ENCODE assay signal across 9 cellular contexts in the genomic region with DNA sequence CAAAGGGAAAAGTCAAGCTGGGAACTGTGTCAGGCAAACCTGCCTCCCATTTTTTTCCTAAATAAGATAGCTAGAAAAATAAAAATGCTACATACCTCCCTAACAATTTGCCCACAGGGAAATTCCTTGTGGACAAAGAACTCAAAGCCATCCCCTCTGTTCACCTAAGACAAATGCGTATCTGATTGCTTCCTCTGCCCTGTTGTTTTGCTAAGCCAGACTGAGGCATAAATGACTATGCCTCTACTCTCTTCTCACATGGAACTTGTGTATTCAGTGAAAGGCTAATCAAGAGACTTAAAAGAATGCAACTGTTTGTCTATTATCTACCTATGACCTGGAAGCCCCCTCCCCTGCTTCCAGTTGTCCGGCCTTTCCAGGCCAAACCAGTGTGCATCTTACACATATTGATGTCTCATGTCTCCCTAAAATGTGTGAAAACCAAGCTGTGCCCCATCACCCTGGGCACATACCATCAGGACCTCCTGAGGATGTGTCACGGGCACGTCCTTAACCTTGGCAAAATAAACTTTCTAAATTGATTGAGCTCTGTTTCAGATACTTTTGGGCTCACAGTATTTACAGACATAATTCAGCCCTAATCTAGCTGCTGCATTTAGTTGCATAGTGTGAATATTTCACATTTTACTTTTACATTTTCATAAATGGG. TPM values are rescaled to one million over a fixed set of nuclear protein-coding genes. Genes with fewer than 3 reads are reported as not detected.
A peak's percentile ranks its signal among the peaks of the same experiment; 100 is the strongest.
DNase-seq lines count a peak whose midpoint lies in the region; ATAC-seq, FAIRE-seq and TF ChIP-seq lines count a peak whose summit lies in the region.
"Had no signal": no experiment of that assay in that cellular context is flagged by ENCODE, and none has a peak within 500 bp of the region (broad histone marks: within the 10 kb centered on the region; RNA-seq: fewer than 3 reads in every experiment).

No MANE protein-coding gene starts in this region.

- H3K9ac ChIP-seq in keratinocyte (ENCODE audit: control insufficient read depth, extremely low read depth, insufficient read depth, low read length) (no peak overlapping the region), SK-N-SH (no peak overlapping the region)

- H3K4me2 ChIP-seq in keratinocyte (ENCODE audit: control insufficient read depth, extremely low read depth, insufficient read depth, low read depth, low read length) (no peak overlapping the region), SK-N-SH (no peak overlapping the region)

- no peak for ATAC-seq in activated CD8-positive, alpha-beta T cell treated with anti-CD3 and anti-CD28 coated beads, Interleukin-2, amount 10 ng/mL, durations not matched to agents 7 days and 5 days
- ATAC-seq in stimulated activated naive CD8-positive, alpha-beta T cell treated with anti-CD3 and anti-CD28 coated beads, Interleukin-15, amount 100 ng/mL, for 72 hours: peak; percentile 43

- POLR2A ChIA-PET in activated CD8-positive, alpha-beta T cell treated with anti-CD3 and anti-CD28 coated beads, Interleukin-2, amount 10 ng/mL, durations not matched to agents 7 days and 5 days (lab: Charles Lee): interaction anchor here (1.2 to 8.9 kb wide), 5 partner anchors 12 to 110 kb away, joined by 3 to 123 read pairs (median 105); a partner anchor contains a TSS
- POLR2A ChIA-PET in SK-N-SH (lab: Yijun Ruan, JAX): interaction anchor here (1.1 kb wide), 1 partner anchor 16 kb away, joined by 3 read pairs; a partner anchor contains a TSS

- no peaks in the 10 kb centered on the region for H3K27me3 ChIP-seq in keratinocyte (ENCODE audit: control insufficient read depth, extremely low read depth, insufficient read depth, low read length)
- no peaks in the 10 kb centered on the region for H3K27me3 ChIP-seq in SK-N-SH (ENCODE audit: insufficient read depth)

- peak overlapping the region; percentile 71 for H3K27ac Mint-ChIP-seq in HFFc6
- peak overlapping the region; percentile 18 for H3K27ac Mint-ChIP-seq in activated CD8-positive, alpha-beta T cell treated with anti-CD3 and anti-CD28 coated beads, Interleukin-2, amount 10 ng/mL, durations not matched to agents 7 days and 5 days
- H3K27ac Mint-ChIP-seq in stimulated activated naive CD8-positive, alpha-beta T cell treated with anti-CD3 and anti-CD28 coated beads, Interleukin-15, amount 100 ng/mL, for 72 hours: peak overlapping the region; percentile 95 to 97

- peaks cover 85% of the 10 kb centered on the region for H3K4me1 Mint-ChIP-seq in HFFc6 (ENCODE audit: low read depth)
- peaks cover 84% of the 10 kb centered on the region for H3K4me1 Mint-ChIP-seq in activated CD8-positive, alpha-beta T cell treated with anti-CD3 and anti-CD28 coated beads, Interleukin-2, amount 10 ng/mL, durations not matched to agents 7 days and 5 days (ENCODE audit: low read depth)
- H3K4me1 Mint-ChIP-seq in stimulated activated naive CD8-positive, alpha-beta T cell treated with anti-CD3 and anti-CD28 coated beads, Interleukin-15, amount 100 ng/mL, for 72 hours: peaks cover 89% of the 10 kb centered on the region

- no peak for TF ChIP-seq EP300 in SK-N-SH (IDR thresholded peaks at IDR 0.05; ENCODE audit: borderline replicate concordance in 1 of 2, low read depth in 1 of 2, low read length in 1 of 2)

- TF ChIP-seq CTCF in HFFc6 (IDR thresholded peaks at IDR 0.05): no peak
- TF ChIP-seq CTCF in keratinocyte (optimal IDR thresholded peaks at IDR 0.05 in 1 of 3, IDR thresholded peaks at IDR 0.05 in 1 of 3, conservative IDR thresholded peaks at IDR 0.05 in 1 of 3; ENCODE audit: extremely low read depth in 1 of 3, insufficient read depth in 2 of 3, low read length in 3 of 3): no peak
- TF ChIP-seq CTCF in SK-N-SH (IDR thresholded peaks at IDR 0.05): no peak

- H3K9me2 ChIP-seq in SK-N-SH: no peaks in the 10 kb centered on the region

- DNase-seq in HFFc6: no peak
- DNase-seq in activated CD8-positive, alpha-beta T cell treated with anti-CD3 and anti-CD28 coated beads, Interleukin-2, amount 10 ng/mL, durations not matched to agents 7 days and 5 days: no peak
- no peak for DNase-seq in keratinocyte (ENCODE audit: low read depth, low spot score)
- no peak for DNase-seq in stimulated activated naive CD8-positive, alpha-beta T cell treated with anti-CD3 and anti-CD28 coated beads, Interleukin-15, amount 100 ng/mL, for 72 hours
- no peak for DNase-seq in SK-N-SH
- no peak for DNase-seq in SKM-1 (lab: John Stamatoyannopoulos, UW; ENCODE audit: unreplicated experiment)
- DNase-seq in GM19240 (ENCODE audit: insufficient read length, low spot score): no peak
- DNase-seq in HuH-7.5 (ENCODE audit: low spot score): no peak
- DNase-seq: PC-3 had no signal

- no peak for FAIRE-seq in keratinocyte (lab: Jason Lieb, UNC)

- no peak overlapping the region for H2AFZ ChIP-seq in keratinocyte (ENCODE audit: control insufficient read depth, low read length)
- no peak overlapping the region for H2AFZ ChIP-seq in SK-N-SH (ENCODE audit: low read depth)

- no peaks in the 10 kb centered on the region for H3K9me1 ChIP-seq in keratinocyte (ENCODE audit: control insufficient read depth, extremely low read depth, insufficient read depth, low read length)

- H3K27me3 Mint-ChIP-seq in HFFc6 (ENCODE audit: insufficient read depth): peaks cover 2% of the 10 kb centered on the region; the same call in 1 of the 2 replicates
- no peaks in the 10 kb centered on the region for H3K27me3 Mint-ChIP-seq in activated CD8-positive, alpha-beta T cell treated with anti-CD3 and anti-CD28 coated beads, Interleukin-2, amount 10 ng/mL, durations not matched to agents 7 days and 5 days (ENCODE audit: low read depth)
- H3K27me3 Mint-ChIP-seq in stimulated activated naive CD8-positive, alpha-beta T cell treated with anti-CD3 and anti-CD28 coated beads, Interleukin-15, amount 100 ng/mL, for 72 hours: no peaks in the 10 kb centered on the region

- H3K9me3 Mint-ChIP-seq in HFFc6: no peaks in the 10 kb centered on the region
- H3K9me3 Mint-ChIP-seq in activated CD8-positive, alpha-beta T cell treated with anti-CD3 and anti-CD28 coated beads, Interleukin-2, amount 10 ng/mL, durations not matched to agents 7 days and 5 days (ENCODE audit: insufficient read depth): no peaks in the 10 kb centered on the region
- H3K9me3 Mint-ChIP-seq in stimulated activated naive CD8-positive, alpha-beta T cell treated with anti-CD3 and anti-CD28 coated beads, Interleukin-15, amount 100 ng/mL, for 72 hours: peaks cover 0 to 4% of the 10 kb centered on the region in 2 donors

- H3K4me1 ChIP-seq in keratinocyte (ENCODE audit: control insufficient read depth, extremely low read depth, insufficient read depth, low read length): peaks cover 48% of the 10 kb centered on the region
- H3K4me1 ChIP-seq in SK-N-SH (ENCODE audit: control insufficient read depth in 1 of 2, insufficient read depth in 2 of 2, low read depth in 1 of 2, low read length in 1 of 2): peaks cover 3 to 33% of the 10 kb centered on the region in 2 experiments

- no peak for TF ChIP-seq RAD21 in SK-N-SH (IDR thresholded peaks at IDR 0.05; ENCODE audit: low read length)

- dilution Hi-C loops in keratinocyte (cut with MboI; ENCODE audit: extremely low pct_ligation_motif_present, low sequenced_read_pairs): loop anchor here (25.0 kb wide), 1 partner anchor 104 kb away; no protein-coding TSS in a partner anchor

- H3K4me3 Mint-ChIP-seq in HFFc6: no peak overlapping the region
- peak overlapping the region; percentile 71 for H3K4me3 Mint-ChIP-seq in activated CD8-positive, alpha-beta T cell treated with anti-CD3 and anti-CD28 coated beads, Interleukin-2, amount 10 ng/mL, durations not matched to agents 7 days and 5 days
- H3K4me3 Mint-ChIP-seq in stimulated activated naive CD8-positive, alpha-beta T cell treated with anti-CD3 and anti-CD28 coated beads, Interleukin-15, amount 100 ng/mL, for 72 hours: peak overlapping the region; percentile 77 to 92

- CTCF ChIA-PET in activated CD8-positive, alpha-beta T cell treated with anti-CD3 and anti-CD28 coated beads, Interleukin-2, amount 10 ng/mL, durations not matched to agents 7 days and 5 days (lab: Charles Lee): interaction anchor here (1.1 to 7.5 kb wide), 10 partner anchors 8 to 119 kb away, joined by 3 to 90 read pairs (median 26); a partner anchor contains a TSS
- CTCF ChIA-PET in SK-N-SH (lab: Yijun Ruan, JAX): interaction anchor here (0.6 to 9.3 kb wide), 6 partner anchors 8 to 119 kb away, joined by 3 to 78 read pairs (median 8); no protein-coding TSS in a partner anchor

- H3K79me2 ChIP-seq in keratinocyte (ENCODE audit: control insufficient read depth, insufficient read depth, low read length): peaks cover 96% of the 10 kb centered on the region
- H3K79me2 ChIP-seq in SK-N-SH (ENCODE audit: insufficient read depth): peaks cover 100% of the 10 kb centered on the region

- H3F3A ChIP-seq in SK-N-SH (replicated peaks; ENCODE audit: insufficient read depth): peaks cover 39% of the 10 kb centered on the region

- H3K4me3 ChIP-seq in keratinocyte (ENCODE audit: control insufficient read depth in 2 of 3, extremely low read depth in 1 of 3, insufficient read depth in 2 of 3, low read depth in 1 of 3, low read length in 3 of 3) (no peak overlapping the region), SK-N-SH (ENCODE audit: low read depth in 2 of 2, low read length in 1 of 2) (no peak overlapping the region)

- H3K9me3 ChIP-seq in keratinocyte (ENCODE audit: control insufficient read depth, low read depth, low read length): no peaks in the 10 kb centered on the region
- no peaks in the 10 kb centered on the region for H3K9me3 ChIP-seq in SK-N-SH

- H3K27ac ChIP-seq in keratinocyte (ENCODE audit: control insufficient read depth, insufficient read depth, low read length) (peak overlapping the region; percentile 54), SK-N-SH (ENCODE audit: low read depth in 2 of 2, low read length in 1 of 2) (peak overlapping the region in 1 of 2 experiments; percentile 90; a peak in 2 of 4 replicates)

- peaks cover 2 to 19% of the 10 kb centered on the region in 2 experiments for H3K36me3 ChIP-seq in keratinocyte (ENCODE audit: control insufficient read depth in 2 of 2, extremely low read depth in 1 of 2, insufficient read depth in 2 of 2, low read length in 2 of 2)
- peaks cover 5 to 8% of the 10 kb centered on the region in 2 experiments for H3K36me3 ChIP-seq in SK-N-SH (replicated peaks in 1 of 2; ENCODE audit: control insufficient read depth in 1 of 2, insufficient read depth in 2 of 2, low read length in 1 of 2)

- WGBS in SK-N-SH (ENCODE audit: low lambda C conversion rate): 95% methylated on average over 4 of the region's 4 CpGs

- H4K20me1 ChIP-seq in keratinocyte (ENCODE audit: control insufficient read depth, extremely low read depth, insufficient read depth, low read length) (peaks cover 3% of the 10 kb centered on the region), SK-N-SH (ENCODE audit: insufficient read depth) (peaks cover 11% of the 10 kb centered on the region)

- peaks cover 62% of the 10 kb centered on the region for H3K36me3 Mint-ChIP-seq in HFFc6 (ENCODE audit: low read depth)
- peaks cover 70% of the 10 kb centered on the region for H3K36me3 Mint-ChIP-seq in activated CD8-positive, alpha-beta T cell treated with anti-CD3 and anti-CD28 coated beads, Interleukin-2, amount 10 ng/mL, durations not matched to agents 7 days and 5 days (ENCODE audit: low read depth)

RNA-seq across cellular contexts. Expression of a gene that starts 15.8 kb away (rescaled TPM):
- total RNA-seq in HFFc6 (2021; fragmentation: NEBNext Ultra II Directional; extraction: Animal tissue kit (Norgen Biotek cat#: 25700)): 10 to 100 TPM; 47.5 to 65.3 (median 57.2) TPM
- total RNA-seq in activated CD8-positive, alpha-beta T cell treated with anti-CD3 and anti-CD28 coated beads, Interleukin-2, amount 10 ng/mL, durations not matched to agents 7 days and 5 days: 100 to 1,000 TPM; 137 to 144 TPM
- 35.3 to 62.0 TPM (median 50.8 TPM) in 3 replicates for polyA plus RNA-seq in keratinocyte
- polyA plus RNA-seq in keratinocyte (2011; ENCODE audit: low read depth): 361 TPM
- 35.2 and 40.9 TPM in 2 replicates for polyA plus RNA-seq in keratinocyte (2011; cell fraction: cytosol; rRNA removed)
- polyA plus RNA-seq in keratinocyte (2011; cell fraction: nucleus; rRNA removed): 193 and 213 TPM in 2 replicates
- polyA plus RNA-seq in keratinocyte (2012; ENCODE audit: low replicate concordance): 30.4 and 63.0 TPM in 2 replicates
- polyA minus RNA-seq in keratinocyte: 64.5 to 125 TPM (median 70.1 TPM) in 3 replicates
- 31.3 TPM for polyA minus RNA-seq in keratinocyte (2011; cell fraction: cytosol; rRNA and poly(A)+ RNA removed)
- polyA minus RNA-seq in keratinocyte (2011; cell fraction: nucleus; rRNA and poly(A)+ RNA removed): 143 and 290 TPM in 2 replicates
- 25.3 and 28.6 TPM in 2 replicates for polyA plus RNA-seq in SK-N-SH (2012; rRNA removed)
- 21.5 and 21.8 TPM in 2 replicates for polyA plus RNA-seq in SK-N-SH (2012; cell fraction: cytosol; rRNA removed)
- polyA plus RNA-seq in SK-N-SH (2012; cell fraction: nucleus; rRNA removed): 73.6 and 98.5 TPM in 2 replicates

Comparison
In these comparisons a context has a peak if more than half of its experiments do, and no peak if none do; other contexts are left out.
1. H3K27ac Mint-ChIP-seq: peak in every context shown above with its lines; median percentile 96 in stimulated activated naive CD8-positive, alpha-beta T cell treated with anti-CD3 and anti-CD28 coated beads, Interleukin-15, amount 100 ng/mL, for 72 hours; 71 in HFFc6; 18 in activated CD8-positive, alpha-beta T cell treated with anti-CD3 and anti-CD28 coated beads, Interleukin-2, amount 10 ng/mL, durations not matched to agents 7 days and 5 days.